ENCODE assay signal across 1 cellular context in genomic region chr17:38867179-38867994, GRCh38.
TF ChIP-seq lines count a peak whose summit lies in the region.

No MANE protein-coding gene starts in this region.

TF ChIP-seq in HEK293, 187 proteins besides CTCF, POLR2A, EP300 and RAD21 (continued from another document):
- TF ChIP-seq PRDM10 (tag by site-specific recombination; IDR thresholded peaks at IDR 0.05) (0 out of 2 replicates have a peak, but pooled peaks have one; percentile 17), ZNF610 (tag by site-specific recombination; IDR thresholded peaks at IDR 0.05; ENCODE audit: borderline replicate concordance) (no peak; the same call in 1 of the 2 replicates), ZNF133 (tag by site-specific recombination; IDR thresholded peaks at IDR 0.05) (no peak), ZNF571 (tag by site-specific recombination; IDR thresholded peaks at IDR 0.05) (no peak), MYNN (tag by site-specific recombination; IDR thresholded peaks at IDR 0.05; ENCODE audit: borderline replicate concordance) (no peak), ZNF626 (tag by site-specific recombination; IDR thresholded peaks at IDR 0.05) (peak; percentile 70; the same call in 1 of the 2 replicates), ZNF366 (tag by site-specific recombination; conservative IDR thresholded peaks at IDR 0.05) (peak; percentile 33; the same call in 1 of the 2 replicates), ZNF341 (tag by site-specific recombination; IDR thresholded peaks at IDR 0.05; ENCODE audit: low read depth) (no peak), ZNF335 (tag by site-specific recombination; conservative IDR thresholded peaks at IDR 0.05) (no peak; the same call in 1 of the 2 replicates), ZNF777 (tag by site-specific recombination; IDR thresholded peaks at IDR 0.05; ENCODE audit: borderline replicate concordance) (no peak), KLF1 (tag by site-specific recombination; IDR thresholded peaks at IDR 0.05) (peak; percentile 17; the same call in 1 of the 2 replicates), ZNF433 (tag by site-specific recombination; IDR thresholded peaks at IDR 0.05; ENCODE audit: low read depth) (no peak), ZNF830 (tag by site-specific recombination; IDR thresholded peaks at IDR 0.05; ENCODE audit: low read depth) (no peak), ZNF426 (tag by site-specific recombination; IDR thresholded peaks at IDR 0.05) (no peak), ZNF266 (tag by site-specific recombination; IDR thresholded peaks at IDR 0.05; ENCODE audit: low read depth) (no peak), ZNF670 (tag by site-specific recombination; IDR thresholded peaks at IDR 0.05; ENCODE audit: low read depth) (no peak), ZNF2 (tag by site-specific recombination; IDR thresholded peaks at IDR 0.05) (peak; percentile 50; the same call in 1 of the 2 replicates), ZNF843 (tag by site-specific recombination; IDR thresholded peaks at IDR 0.05) (no peak), ZBTB44 (tag by site-specific recombination; IDR thresholded peaks at IDR 0.05) (peak; percentile 65), ZNF37A (tag by site-specific recombination; IDR thresholded peaks at IDR 0.05) (peak; percentile 52; the same call in 1 of the 2 replicates), ZFP41 (tag by site-specific recombination; IDR thresholded peaks at IDR 0.05; ENCODE audit: borderline replicate concordance) (no peak), ZNF530 (tag by site-specific recombination; IDR thresholded peaks at IDR 0.05; ENCODE audit: low read depth) (no peak), ZNF621 (tag by site-specific recombination; IDR thresholded peaks at IDR 0.05) (no peak), ZNF184 (tag by site-specific recombination; IDR thresholded peaks at IDR 0.05) (no peak), ZNF701 (tag by site-specific recombination; IDR thresholded peaks at IDR 0.05) (no peak), ZNF48 (tag by site-specific recombination; IDR thresholded peaks at IDR 0.05) (no peak), ZNF624 (tag by site-specific recombination; IDR thresholded peaks at IDR 0.05) (no peak), BCL11A (tag by site-specific recombination; IDR thresholded peaks at IDR 0.05; ENCODE audit: low read depth) (peak; percentile 25; the same call in 1 of the 2 replicates)
- TF ChIP-seq, protein P1, sequence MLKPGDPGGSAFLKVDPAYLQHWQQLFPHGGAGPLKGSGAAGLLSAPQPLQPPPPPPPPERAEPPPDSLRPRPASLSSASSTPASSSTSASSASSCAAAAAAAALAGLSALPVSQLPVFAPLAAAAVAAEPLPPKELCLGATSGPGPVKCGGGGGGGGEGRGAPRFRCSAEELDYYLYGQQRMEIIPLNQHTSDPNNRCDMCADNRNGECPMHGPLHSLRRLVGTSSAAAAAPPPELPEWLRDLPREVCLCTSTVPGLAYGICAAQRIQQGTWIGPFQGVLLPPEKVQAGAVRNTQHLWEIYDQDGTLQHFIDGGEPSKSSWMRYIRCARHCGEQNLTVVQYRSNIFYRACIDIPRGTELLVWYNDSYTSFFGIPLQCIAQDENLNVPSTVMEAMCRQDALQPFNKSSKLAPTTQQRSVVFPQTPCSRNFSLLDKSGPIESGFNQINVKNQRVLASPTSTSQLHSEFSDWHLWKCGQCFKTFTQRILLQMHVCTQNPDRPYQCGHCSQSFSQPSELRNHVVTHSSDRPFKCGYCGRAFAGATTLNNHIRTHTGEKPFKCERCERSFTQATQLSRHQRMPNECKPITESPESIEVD (tag by site-specific recombination; IDR thresholded peaks at IDR 0.05): no peak
- TF ChIP-seq, protein P2, sequence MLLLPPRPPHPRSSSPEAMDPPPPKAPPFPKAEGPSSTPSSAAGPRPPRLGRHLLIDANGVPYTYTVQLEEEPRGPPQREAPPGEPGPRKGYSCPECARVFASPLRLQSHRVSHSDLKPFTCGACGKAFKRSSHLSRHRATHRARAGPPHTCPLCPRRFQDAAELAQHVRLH (tag by site-specific recombination; IDR thresholded peaks at IDR 0.05): peak; percentile 94; the same call in 1 of the 2 replicates
- TF ChIP-seq, protein P3, sequence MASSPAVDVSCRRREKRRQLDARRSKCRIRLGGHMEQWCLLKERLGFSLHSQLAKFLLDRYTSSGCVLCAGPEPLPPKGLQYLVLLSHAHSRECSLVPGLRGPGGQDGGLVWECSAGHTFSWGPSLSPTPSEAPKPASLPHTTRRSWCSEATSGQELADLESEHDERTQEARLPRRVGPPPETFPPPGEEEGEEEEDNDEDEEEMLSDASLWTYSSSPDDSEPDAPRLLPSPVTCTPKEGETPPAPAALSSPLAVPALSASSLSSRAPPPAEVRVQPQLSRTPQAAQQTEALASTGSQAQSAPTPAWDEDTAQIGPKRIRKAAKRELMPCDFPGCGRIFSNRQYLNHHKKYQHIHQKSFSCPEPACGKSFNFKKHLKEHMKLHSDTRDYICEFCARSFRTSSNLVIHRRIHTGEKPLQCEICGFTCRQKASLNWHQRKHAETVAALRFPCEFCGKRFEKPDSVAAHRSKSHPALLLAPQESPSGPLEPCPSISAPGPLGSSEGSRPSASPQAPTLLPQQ (tag by site-specific recombination; IDR thresholded peaks at IDR 0.05): peak; percentile 31; the same call in 1 of the 2 replicates
- TF ChIP-seq, protein P4, sequence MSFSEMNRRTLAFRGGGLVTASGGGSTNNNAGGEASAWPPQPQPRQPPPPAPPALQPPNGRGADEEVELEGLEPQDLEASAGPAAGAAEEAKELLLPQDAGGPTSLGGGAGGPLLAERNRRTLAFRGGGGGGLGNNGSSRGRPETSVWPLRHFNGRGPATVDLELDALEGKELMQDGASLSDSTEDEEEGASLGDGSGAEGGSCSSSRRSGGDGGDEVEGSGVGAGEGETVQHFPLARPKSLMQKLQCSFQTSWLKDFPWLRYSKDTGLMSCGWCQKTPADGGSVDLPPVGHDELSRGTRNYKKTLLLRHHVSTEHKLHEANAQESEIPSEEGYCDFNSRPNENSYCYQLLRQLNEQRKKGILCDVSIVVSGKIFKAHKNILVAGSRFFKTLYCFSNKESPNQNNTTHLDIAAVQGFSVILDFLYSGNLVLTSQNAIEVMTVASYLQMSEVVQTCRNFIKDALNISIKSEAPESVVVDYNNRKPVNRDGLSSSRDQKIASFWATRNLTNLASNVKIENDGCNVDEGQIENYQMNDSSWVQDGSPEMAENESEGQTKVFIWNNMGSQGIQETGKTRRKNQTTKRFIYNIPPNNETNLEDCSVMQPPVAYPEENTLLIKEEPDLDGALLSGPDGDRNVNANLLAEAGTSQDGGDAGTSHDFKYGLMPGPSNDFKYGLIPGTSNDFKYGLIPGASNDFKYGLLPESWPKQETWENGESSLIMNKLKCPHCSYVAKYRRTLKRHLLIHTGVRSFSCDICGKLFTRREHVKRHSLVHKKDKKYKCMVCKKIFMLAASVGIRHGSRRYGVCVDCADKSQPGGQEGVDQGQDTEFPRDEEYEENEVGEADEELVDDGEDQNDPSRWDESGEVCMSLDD (tag by site-specific recombination; IDR thresholded peaks at IDR 0.05): peak; percentile 41; the same call in 1 of the 2 replicates
TF ChIP-seq in HEK293: peak in this region for 51.
